In genomic region chr10:63133056-63133786, GRCh38 we compare ENCODE assay signal across 1 cellular context.
TF ChIP-seq lines count a peak whose summit lies in the region.

Gene NRBF2 (plus strand): TSS chr10:63133328. CDS start chr10:63133471, 143 bp downstream.

TF ChIP-seq in IMR-90, 13 proteins besides CTCF, POLR2A, EP300 and RAD21 (continued from another document):
- TF ChIP-seq RFX5 (IDR thresholded peaks at IDR 0.05; ENCODE audit: low read depth, low read length): no peak
- TF ChIP-seq MAFK (IDR thresholded peaks at IDR 0.05; ENCODE audit: low read depth, low read length): no peak
- peak; percentile 93 for TF ChIP-seq BHLHE40 (IDR thresholded peaks at IDR 0.05; ENCODE audit: low read depth, low read length)
TF ChIP-seq in IMR-90: peak in this region for 5.
